Comparison of ENCODE assay signal across 21 cellular contexts in the genomic region with DNA sequence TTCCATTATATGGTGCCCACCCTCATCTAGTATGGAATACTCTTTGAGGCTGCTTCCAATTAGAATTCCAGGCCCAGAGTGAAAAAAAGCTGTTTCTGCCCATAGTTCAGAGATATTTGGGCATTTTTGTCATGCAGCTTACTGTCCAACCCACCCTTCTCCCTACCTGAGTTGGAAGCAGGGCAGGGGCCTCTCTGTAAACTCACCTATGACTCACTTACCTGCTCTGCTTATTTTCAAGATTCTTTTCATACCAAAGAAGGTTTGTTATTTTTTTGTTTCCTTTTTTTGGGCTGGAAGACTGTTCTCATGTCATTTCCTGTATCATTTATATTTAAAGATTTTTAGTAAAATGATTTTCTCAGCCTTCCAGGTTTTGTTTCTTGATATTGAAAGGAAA. TPM values are rescaled to one million over a fixed set of nuclear protein-coding genes. Genes with fewer than 3 reads are reported as not detected.
"Had no signal": no experiment of that assay in that cellular context is flagged by ENCODE, and none has a peak within 500 bp of the region (broad histone marks: within the 10 kb centered on the region; RNA-seq: fewer than 3 reads in every experiment).

No MANE protein-coding gene starts in this region.

- ATAC-seq: activated CD4-positive, CD25-positive, alpha-beta regulatory T cell treated with anti-CD3 and anti-CD28 coated beads, Interleukin-2, amount 50 U/mL, for 24 hours; activated naive CD8-positive, alpha-beta T cell treated with anti-CD3 and anti-CD28 coated beads, Interleukin-2, amount 50 U/mL, for 24 hours; activated T-cell treated with anti-CD3 and anti-CD28 coated beads, Interleukin-2, amount 50 U/mL, for 4 hours; gastrocnemius medialis; heart right ventricle; stimulated activated naive CD8-positive, alpha-beta T cell treated with anti-CD3 and anti-CD28 coated beads, Interleukin-15, Interleukin-2, amounts not matched to agents 100 U/mL and 50 U/mL, for 24 hours had no signal

- H3K4me1 Mint-ChIP-seq: activated CD4-positive, alpha-beta T cell treated with anti-CD3 and anti-CD28 coated beads, Interleukin-2, amount 10 ng/mL, durations not matched to agents 7 days and 5 days; activated naive CD8-positive, alpha-beta T cell treated with anti-CD3 and anti-CD28 coated beads, Interleukin-2, amount 50 U/mL, for 24 hours; brain; nephron had no signal

- DNase-seq: activated CD4-positive, alpha-beta T cell treated with anti-CD3 and anti-CD28 coated beads, Interleukin-2, amount 10 ng/mL, durations not matched to agents 7 days and 5 days; activated CD8-positive, alpha-beta memory T cell treated with anti-CD3 and anti-CD28 coated beads, Interleukin-2, amount 50 U/mL, for 4 hours; activated naive CD4-positive, alpha-beta T cell treated with anti-CD3 and anti-CD28 coated beads for 36 hours; activated naive CD8-positive, alpha-beta T cell treated with anti-CD3 and anti-CD28 coated beads, Interleukin-2, amount 50 U/mL, for 24 hours; activated T-cell treated with anti-CD3 and anti-CD28 coated beads, Interleukin-2, amount 50 U/mL, for 4 hours; anterior cingulate cortex; gastrocnemius medialis; heart right ventricle; midbrain; stimulated activated CD4-positive, alpha-beta T cell treated with anti-CD3 and anti-CD28 coated beads, Interleukin-12 subunit alpha, Interleukin-12 subunit beta, amount 100 ng/mL, for 4 hours; stimulated activated CD4-positive, alpha-beta T cell treated with anti-CD3 and anti-CD28 coated beads, Interleukin-1b, Interleukin-23, amount 100 ng/mL, for 48 hours; stimulated activated naive CD8-positive, alpha-beta T cell treated with anti-CD3 and anti-CD28 coated beads, Interleukin-15, Interleukin-2, amounts not matched to agents 100 U/mL and 50 U/mL, for 24 hours; substantia nigra had no signal

- H3K4me1 ChIP-seq: gastrocnemius medialis, heart right ventricle, tibial nerve, vagina had no signal

- H3K9me3 ChIP-seq: gastrocnemius medialis, heart right ventricle, tibial nerve, vagina had no signal

- H3K9me3 Mint-ChIP-seq: activated CD4-positive, alpha-beta T cell treated with anti-CD3 and anti-CD28 coated beads, Interleukin-2, amount 10 ng/mL, durations not matched to agents 7 days and 5 days; activated naive CD4-positive, alpha-beta T cell treated with anti-CD3 and anti-CD28 coated beads for 36 hours; activated naive CD8-positive, alpha-beta T cell treated with anti-CD3 and anti-CD28 coated beads, Interleukin-2, amount 50 U/mL, for 24 hours; activated T-cell treated with anti-CD3 and anti-CD28 coated beads, Interleukin-2, amount 50 U/mL, for 4 hours; brain; nephron; T-helper 1 cell treated with Interleukin-12 subunit alpha and Interleukin-12 subunit beta and Interleukin-4 antibody, amounts not matched to agents 30 μg/mL and 1 μg/mL, for 36 hours had no signal

- H3K36me3 ChIP-seq: gastrocnemius medialis, heart right ventricle, tibial nerve, vagina had no signal

- H3K27ac Mint-ChIP-seq: activated CD4-positive, alpha-beta T cell treated with anti-CD3 and anti-CD28 coated beads, Interleukin-2, amount 10 ng/mL, durations not matched to agents 7 days and 5 days; activated naive CD4-positive, alpha-beta T cell treated with anti-CD3 and anti-CD28 coated beads for 36 hours; activated naive CD8-positive, alpha-beta T cell treated with anti-CD3 and anti-CD28 coated beads, Interleukin-2, amount 50 U/mL, for 24 hours; brain; nephron; T-helper 1 cell treated with Interleukin-12 subunit alpha and Interleukin-12 subunit beta and Interleukin-4 antibody, amounts not matched to agents 30 μg/mL and 1 μg/mL, for 36 hours had no signal

- H3K27me3 ChIP-seq: gastrocnemius medialis, heart right ventricle, tibial nerve, vagina had no signal

- H3K36me3 Mint-ChIP-seq: brain had no signal

- H3K4me3 ChIP-seq: coronary artery, gastrocnemius medialis, heart right ventricle, lung, tibial nerve, vagina had no signal

- H3K4me3 Mint-ChIP-seq: activated CD4-positive, alpha-beta T cell treated with anti-CD3 and anti-CD28 coated beads, Interleukin-2, amount 10 ng/mL, durations not matched to agents 7 days and 5 days; activated naive CD4-positive, alpha-beta T cell treated with anti-CD3 and anti-CD28 coated beads for 36 hours; activated naive CD8-positive, alpha-beta T cell treated with anti-CD3 and anti-CD28 coated beads, Interleukin-2, amount 50 U/mL, for 24 hours; activated T-cell treated with anti-CD3 and anti-CD28 coated beads, Interleukin-2, amount 50 U/mL, for 4 hours; brain; nephron; T-helper 1 cell treated with Interleukin-12 subunit alpha and Interleukin-12 subunit beta and Interleukin-4 antibody, amounts not matched to agents 30 μg/mL and 1 μg/mL, for 36 hours had no signal

- H3K27ac ChIP-seq: coronary artery, gastrocnemius medialis, heart right ventricle, tibial nerve, vagina had no signal

RNA-seq across cellular contexts. Expression of a gene that starts 38.4 kb away (rescaled TPM):
- total RNA-seq: activated CD4-positive, alpha-beta T cell treated with anti-CD3 and anti-CD28 coated beads, Interleukin-2, amount 10 ng/mL, durations not matched to agents 7 days and 5 days; activated naive CD4-positive, alpha-beta T cell treated with anti-CD3 and anti-CD28 coated beads for 36 hours; activated T-cell treated with anti-CD3 and anti-CD28 coated beads, Interleukin-2, amount 50 U/mL, for 4 hours; gastrocnemius medialis; vagina had no signal
